18 cellular contexts compared by ENCODE assay signal in the genomic region with DNA sequence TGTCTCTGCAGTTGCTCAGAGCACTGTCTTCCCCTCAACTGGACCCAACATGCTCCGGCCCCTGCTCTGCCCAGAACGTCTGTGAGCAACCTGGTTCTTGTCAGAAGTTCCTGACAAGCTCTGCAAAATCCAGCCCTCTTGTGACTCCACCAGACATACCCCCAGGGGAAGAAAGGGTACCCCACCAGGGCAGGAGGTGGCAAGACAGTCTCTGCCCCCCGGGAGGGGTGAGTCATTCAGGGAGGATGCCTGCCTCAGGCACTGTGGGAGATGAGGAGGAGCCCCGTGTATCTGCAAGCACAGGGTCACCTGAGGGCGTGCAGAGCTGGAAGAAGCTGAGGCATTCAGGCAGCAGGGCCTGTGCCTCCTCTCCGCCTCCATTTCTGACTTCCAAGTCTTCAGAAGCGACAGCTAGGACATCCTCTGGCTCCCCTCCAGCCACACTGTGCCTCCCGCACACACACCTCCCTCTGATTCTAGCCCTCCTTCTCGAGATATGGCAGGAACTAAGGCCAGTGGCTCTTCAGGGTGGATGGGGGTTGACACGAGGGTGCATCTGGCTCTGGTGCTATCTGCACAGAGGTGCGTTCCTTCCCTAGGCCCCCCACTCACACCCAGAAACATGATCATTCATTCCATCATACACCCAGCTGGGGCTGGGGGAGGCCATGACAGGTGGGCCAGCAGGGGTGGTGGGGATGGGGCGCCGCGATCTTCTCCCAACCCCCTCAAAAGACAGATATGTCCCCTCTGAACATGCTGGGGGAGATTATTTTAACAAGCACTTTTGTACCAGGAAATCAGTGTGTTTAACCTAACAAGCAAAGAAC.
DNase-seq lines count a peak whose midpoint lies in the region; ATAC-seq, FAIRE-seq and TF ChIP-seq lines count a peak whose summit lies in the region.
"Had no signal": no experiment of that assay in that cellular context is flagged by ENCODE, and none has a peak within 500 bp of the region (broad histone marks: within the 10 kb centered on the region; RNA-seq: fewer than 3 reads in every experiment).

No MANE protein-coding gene starts in this region.

- H3K4me3 ChIP-seq in A549 (no peak overlapping the region), GM23248 (no peak overlapping the region), lung (no peak overlapping the region)
- H3K4me3 ChIP-seq: esophagus muscularis mucosa, right lobe of liver had no signal

- H3K36me3 ChIP-seq in GM23248 (ENCODE audit: low read depth) (no peaks in the 10 kb centered on the region), lung (ENCODE audit: control insufficient read depth in 2 of 2, insufficient read depth in 2 of 2, low read length in 2 of 2) (no peaks in the 10 kb centered on the region)
- H3K36me3 ChIP-seq: esophagus muscularis mucosa, right lobe of liver had no signal

- no peak for TF ChIP-seq POLR2A in A549 (IDR thresholded peaks at IDR 0.05; ENCODE audit: low read length)

- 75% methylated on average over 13 of the region's 14 CpGs for WGBS in A549 (ENCODE audit: missing lambda C conversion rate)
- 71 to 73% methylated on average over 13 to 14 of the region's 14 CpGs for WGBS in GM23248 (ENCODE audit: low coverage in 1 of 2, low lambda C conversion rate in 2 of 2, missing lambda C conversion rate in 2 of 2), 2 experiments
- WGBS in lung, 2 donors, result 89 to 91% methylated on average over 14 of the region's 14 CpGs

- H3K4me3 Mint-ChIP-seq in WTC11, result no peak overlapping the region
- H3K4me3 Mint-ChIP-seq in chondrocyte (ENCODE audit: unreplicated experiment), result no peak overlapping the region
- H3K4me3 Mint-ChIP-seq: B cell; T-helper 2 cell treated with Interferon-gamma antibody and Interleukin-4, amounts not matched to agents 5 μg/mL and 100 μg/mL, for 36 hours had no signal

- H3K4me1 ChIP-seq in A549, result peaks cover 14% of the 10 kb centered on the region; the same call in 2 of the 3 replicates
- H3K4me1 ChIP-seq in GM23248 (ENCODE audit: insufficient read depth), result peaks cover 34% of the 10 kb centered on the region
- H3K4me1 ChIP-seq in lung (ENCODE audit: control insufficient read depth in 2 of 2, insufficient read depth in 2 of 2, low read length in 2 of 2), result peaks cover 0 to 7% of the 10 kb centered on the region in 2 donors
- H3K4me1 ChIP-seq: esophagus muscularis mucosa had no signal

- TF ChIP-seq RAD21 in A549 (conservative IDR thresholded peaks at IDR 0.05 in 1 of 2, IDR thresholded peaks at IDR 0.05 in 1 of 2), result no peak

- H4K20me1 ChIP-seq in GM23248 (ENCODE audit: insufficient read depth), result no peaks in the 10 kb centered on the region

- H3K9ac ChIP-seq in GM23248, result no peak overlapping the region

- peak in 1 of 2 experiments; percentile 15 for DNase-seq in A549 (ENCODE audit: low read depth in 1 of 2, low spot score in 1 of 2)
- DNase-seq in GM23248, result peak; percentile 53
- DNase-seq in amniotic epithelial cell (ENCODE audit: low read depth), result peak; percentile 12
- peak; percentile 25 for DNase-seq in lung (ENCODE audit: low spot score)
- DNase-seq in WTC11 (ENCODE audit: low spot score), result no peak
- DNase-seq in chondrocyte (ENCODE audit: low spot score), result no peak
- no peak for DNase-seq in omental fat pad (ENCODE audit: low spot score)
- DNase-seq: activated naive CD4-positive, alpha-beta T cell treated with anti-CD3 and anti-CD28 coated beads, Interleukin-2, amount 50 U/mL, for 16 hours; central memory CD4-positive, alpha-beta T cell; DND-41; NCI-H510A treated with DMSO at 0.1 percent for 48 hours; right lobe of liver; stimulated activated naive CD4-positive, alpha-beta T cell had no signal

- H3K27ac Mint-ChIP-seq in WTC11 (no peak overlapping the region), chondrocyte (ENCODE audit: unreplicated experiment) (no peak overlapping the region)
- H3K27ac Mint-ChIP-seq: B cell; T-helper 2 cell treated with Interferon-gamma antibody and Interleukin-4, amounts not matched to agents 5 μg/mL and 100 μg/mL, for 36 hours had no signal

- H3K27ac ChIP-seq in A549 (no peak overlapping the region), GM23248 (no peak overlapping the region), lung (ENCODE audit: low read depth in 1 of 2, low read length in 1 of 2) (no peak overlapping the region)
- H3K27ac ChIP-seq: esophagus muscularis mucosa, right lobe of liver, RWPE1 had no signal

- TF ChIP-seq CTCF in A549 (IDR thresholded peaks at IDR 0.05) (no peak), lung (IDR thresholded peaks at IDR 0.05; ENCODE audit: control extremely low read depth, extremely low read depth) (no peak), WTC11 (IDR thresholded peaks at IDR 0.05) (no peak), chondrocyte (IDR thresholded peaks at IDR 0.05) (no peak), omental fat pad (IDR thresholded peaks at IDR 0.05) (no peak)

- peaks cover 17% of the 10 kb centered on the region; the same call in 1 of the 2 replicates for H3F3A ChIP-seq in GM23248 (ENCODE audit: insufficient read depth)

- H3K9me3 ChIP-seq in A549, result peaks cover 3% of the 10 kb centered on the region; the same call in 2 of the 3 replicates
- H3K9me3 ChIP-seq in GM23248 (ENCODE audit: low read depth), result no peaks in the 10 kb centered on the region
- H3K9me3 ChIP-seq in lung (ENCODE audit: control insufficient read depth in 2 of 2, insufficient read depth in 1 of 2, low read length in 1 of 2), result no peaks in the 10 kb centered on the region
- H3K9me3 ChIP-seq: esophagus muscularis mucosa, right lobe of liver had no signal

- H3K79me2 ChIP-seq in GM23248 (ENCODE audit: insufficient read depth), result no peaks in the 10 kb centered on the region

- no peak for FAIRE-seq in A549 (lab: Jason Lieb, UNC)

- no peak overlapping the region for H3K4me2 ChIP-seq in A549
- no peak overlapping the region for H3K4me2 ChIP-seq in GM23248 (ENCODE audit: unreplicated experiment)

- H3K27me3 Mint-ChIP-seq in WTC11 (ENCODE audit: low read depth), result no peaks in the 10 kb centered on the region
- no peaks in the 10 kb centered on the region for H3K27me3 Mint-ChIP-seq in chondrocyte (ENCODE audit: low read depth)
- H3K27me3 Mint-ChIP-seq: B cell had no signal

- POLR2A ChIA-PET in A549 (lab: Yijun Ruan, JAX) (interaction anchor here (0.6 kb wide), 1 partner anchor 811 kb away, joined by 3 read pairs; no protein-coding TSS in a partner anchor), WTC11 (lab: Charles Lee) (no interaction called here)

- TF ChIP-seq EP300 in A549 (IDR thresholded peaks at IDR 0.05), result no peak

- in situ Hi-C loops in GM23248 (cut with MboI), result no loop called here

- H3K4me1 Mint-ChIP-seq in WTC11 (no peaks in the 10 kb centered on the region), chondrocyte (ENCODE audit: low read depth) (no peaks in the 10 kb centered on the region)
- H3K4me1 Mint-ChIP-seq: B cell had no signal

- H3K36me3 Mint-ChIP-seq in WTC11 (no peaks in the 10 kb centered on the region), chondrocyte (ENCODE audit: low read depth) (no peaks in the 10 kb centered on the region)

- no peak overlapping the region for H2AFZ ChIP-seq in GM23248

- H3K27me3 ChIP-seq in GM23248 (replicated peaks; ENCODE audit: insufficient read depth) (no peaks in the 10 kb centered on the region), lung (ENCODE audit: control insufficient read depth, insufficient read depth) (no peaks in the 10 kb centered on the region)
- H3K27me3 ChIP-seq: esophagus muscularis mucosa, right lobe of liver had no signal

- no peaks in the 10 kb centered on the region for H3K9me2 ChIP-seq in GM23248 (ENCODE audit: insufficient read depth)

- peaks cover 1% of the 10 kb centered on the region; the same call in 1 of the 2 replicates for H3K9me3 Mint-ChIP-seq in WTC11
- H3K9me3 Mint-ChIP-seq in chondrocyte (ENCODE audit: low read depth), result no peaks in the 10 kb centered on the region
- H3K9me3 Mint-ChIP-seq: T-helper 2 cell treated with Interferon-gamma antibody and Interleukin-4, amounts not matched to agents 5 μg/mL and 100 μg/mL, for 36 hours had no signal

- CTCF ChIA-PET in A549 (lab: Yijun Ruan, JAX) (interaction anchor here (0.6 to 8.6 kb wide), 21 partner anchors 7 to 820 kb away, joined by 3 to 159 read pairs (median 6); no protein-coding TSS in a partner anchor), WTC11 (lab: Charles Lee) (interaction anchor here (1.4 to 3.4 kb wide), 5 partner anchors 8 to 223 kb away, joined by 3 to 68 read pairs (median 16); a partner anchor contains a TSS)

- ATAC-seq in A549, result no peak; a peak in 2 of 6 replicates
- no peak for ATAC-seq in lung (ENCODE audit: insufficient read depth, low FRiP score)
- ATAC-seq in WTC11, result no peak
- no peak for ATAC-seq in GM21786 (IDR thresholded peaks at IDR 0.05; ENCODE audit: unreplicated experiment)
- ATAC-seq in omental fat pad (ENCODE audit: low FRiP score), result no peak
- ATAC-seq: right lobe of liver had no signal

TF ChIP-seq in A549, 52 proteins besides CTCF, POLR2A, EP300 and RAD21:
- no peak for TF ChIP-seq FOSL2 (IDR thresholded peaks at IDR 0.05)
- peak; percentile 28; the same call in 1 of the 2 replicates for TF ChIP-seq FOSL2 (CRISPR knock-in tag; IDR thresholded peaks at IDR 0.05)
- TF ChIP-seq, protein P1, sequence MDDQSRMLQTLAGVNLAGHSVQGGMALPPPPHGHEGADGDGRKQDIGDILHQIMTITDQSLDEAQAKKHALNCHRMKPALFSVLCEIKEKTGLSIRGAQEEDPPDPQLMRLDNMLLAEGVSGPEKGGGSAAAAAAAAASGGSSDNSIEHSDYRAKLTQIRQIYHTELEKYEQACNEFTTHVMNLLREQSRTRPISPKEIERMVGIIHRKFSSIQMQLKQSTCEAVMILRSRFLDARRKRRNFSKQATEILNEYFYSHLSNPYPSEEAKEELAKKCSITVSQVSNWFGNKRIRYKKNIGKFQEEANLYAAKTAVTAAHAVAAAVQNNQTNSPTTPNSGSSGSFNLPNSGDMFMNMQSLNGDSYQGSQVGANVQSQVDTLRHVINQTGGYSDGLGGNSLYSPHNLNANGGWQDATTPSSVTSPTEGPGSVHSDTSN (IDR thresholded peaks at IDR 0.05), result no peak

TF ChIP-seq in WTC11, 78 proteins besides CTCF, POLR2A, EP300 and RAD21 (continues in another document):
- no peak for TF ChIP-seq ZNF121 (CRISPR knock-in tag; IDR thresholded peaks at IDR 0.05)
- TF ChIP-seq ZNF423 (CRISPR knock-in tag; IDR thresholded peaks at IDR 0.05), result no peak
- no peak for TF ChIP-seq GRHL2 (CRISPR knock-in tag; IDR thresholded peaks at IDR 0.05; ENCODE audit: insufficient replicate concordance, severe bottlenecking)

Comparison
In these comparisons a context has a peak if more than half of its experiments do, and no peak if none do; other contexts are left out.
1. DNase-seq: peak in GM23248 (single experiment), amniotic epithelial cell (single experiment) and lung (single experiment); none in WTC11 (single experiment), chondrocyte (single experiment) and omental fat pad (single experiment).